In genomic region chr19:18379803-18380747, GRCh38 we compare ENCODE assay signal across 9 cellular contexts. TPM values are rescaled to one million over a fixed set of nuclear protein-coding genes. Genes with fewer than 3 reads are reported as not detected.
DNase-seq lines count a peak whose midpoint lies in the region; ATAC-seq, FAIRE-seq and TF ChIP-seq lines count a peak whose summit lies in the region.
"Had no signal": no experiment of that assay in that cellular context is flagged by ENCODE, and none has a peak within 500 bp of the region (broad histone marks: within the 10 kb centered on the region; RNA-seq: fewer than 3 reads in every experiment).

No MANE protein-coding gene starts in this region.

- no peak for TF ChIP-seq CTCF in HCT116 (IDR thresholded peaks at IDR 0.05 in 2 of 3, conservative IDR thresholded peaks at IDR 0.05 in 1 of 3; ENCODE audit: borderline replicate concordance in 1 of 3, insufficient read depth in 1 of 3, low read depth in 2 of 3, low read length in 2 of 3)
- no peak for TF ChIP-seq CTCF in heart left ventricle (IDR thresholded peaks at IDR 0.05)
- no peak for TF ChIP-seq CTCF in glutamatergic neuron (IDR thresholded peaks at IDR 0.05; ENCODE audit: partially characterized antibody, unreplicated experiment)

- H3K27me3 ChIP-seq in HCT116 (ENCODE audit: insufficient read depth, low read length) (no peaks in the 10 kb centered on the region), SJCRH30 (no peaks in the 10 kb centered on the region), heart left ventricle (no peaks in the 10 kb centered on the region), small intestine (ENCODE audit: control insufficient read depth in 2 of 2, insufficient read depth in 2 of 2, low read length in 2 of 2) (no peaks in the 10 kb centered on the region)

- H3K4me3 ChIP-seq in HCT116 (replicated peaks in 1 of 2; ENCODE audit: low read depth in 1 of 2, low read length in 2 of 2) (peak overlapping the region in 1 of 2 experiments; percentile 7; a peak in 1 of 4 replicates), SJCRH30 (no peak overlapping the region), heart left ventricle (no peak overlapping the region), small intestine (ENCODE audit: low read depth in 1 of 2, low read length in 2 of 2) (no peak overlapping the region)

- H3K36me3 Mint-ChIP-seq in glutamatergic neuron (ENCODE audit: unreplicated experiment), result no peaks in the 10 kb centered on the region

- peak overlapping the region; percentile 2 for H2AFZ ChIP-seq in HCT116 (ENCODE audit: low read depth, low read length, poor library complexity, severe bottlenecking)

- peaks cover 3% of the 10 kb centered on the region for H3K4me1 Mint-ChIP-seq in glutamatergic neuron (ENCODE audit: low read depth, unreplicated experiment)

- H3K9ac ChIP-seq in HCT116 (ENCODE audit: low read length), result peak overlapping the region; percentile 44

- CTCF ChIA-PET in HCT116 (lab: Charles Lee), result interaction anchor here (0.9 to 1.8 kb wide), 6 partner anchors 8 to 100 kb away, joined by 3 to 8 read pairs (median 4); no protein-coding TSS in a partner anchor

- H3K79me2 ChIP-seq in HCT116 (ENCODE audit: insufficient read depth, low read length), result no peaks in the 10 kb centered on the region

- H3K9me3 ChIP-seq in HCT116 (ENCODE audit: control insufficient read depth in 1 of 2, insufficient read depth in 1 of 2, low read depth in 1 of 2, low read length in 2 of 2), result no peaks in the 10 kb centered on the region
- H3K9me3 ChIP-seq in SJCRH30 (replicated peaks), result no peaks in the 10 kb centered on the region
- H3K9me3 ChIP-seq in heart left ventricle, result no peaks in the 10 kb centered on the region
- H3K9me3 ChIP-seq in small intestine (ENCODE audit: control insufficient read depth, low read depth), result no peaks in the 10 kb centered on the region

- POLR2A ChIA-PET in HCT116 (lab: Charles Lee), result interaction anchor here (0.6 to 4.8 kb wide), 14 partner anchors 11 to 105 kb away, joined by 3 to 46 read pairs (median 4); partner anchors contain the start of gene JUND

- no peak for TF ChIP-seq POLR2A in HCT116 (IDR thresholded peaks at IDR 0.05; ENCODE audit: borderline replicate concordance, extremely low read depth, insufficient read depth, insufficient read length)
- TF ChIP-seq POLR2A in heart left ventricle (IDR thresholded peaks at IDR 0.05), result no peak

- no peak for TF ChIP-seq RAD21 in HCT116 (IDR thresholded peaks at IDR 0.05; ENCODE audit: low read depth)

- H3K4me3 Mint-ChIP-seq in glutamatergic neuron (ENCODE audit: unreplicated experiment), result no peak overlapping the region

- peaks cover 4% of the 10 kb centered on the region for H3K9me3 Mint-ChIP-seq in glutamatergic neuron (ENCODE audit: unreplicated experiment)

- ATAC-seq in HCT116, result peak; percentile 84
- peak; percentile 79 to 93 (median 89) for ATAC-seq in heart left ventricle
- no peak for ATAC-seq in GM19328 (IDR thresholded peaks at IDR 0.05; ENCODE audit: unreplicated experiment)

- no peak for FAIRE-seq in small intestine (lab: Jason Lieb, UNC)
- FAIRE-seq: endothelial cell of umbilical vein had no signal

- RAD21 ChIA-PET in HCT116 (lab: Charles Lee; ENCODE audit: low non-redundant PET in 1 of 2, low total read pairs in 2 of 2, uncharacterized antibody in 2 of 2, unreplicated experiment in 2 of 2), result interaction anchor here in 1 of 2 experiments (0.7 kb wide), 1 partner anchor 87 kb away, joined by 3 read pairs; no protein-coding TSS in a partner anchor

- H3K36me3 ChIP-seq in HCT116 (ENCODE audit: control insufficient read depth in 1 of 2, insufficient read depth in 2 of 2, low read length in 2 of 2), result no peaks in the 10 kb centered on the region
- no peaks in the 10 kb centered on the region for H3K36me3 ChIP-seq in SJCRH30
- H3K36me3 ChIP-seq in heart left ventricle, result no peaks in the 10 kb centered on the region
- H3K36me3 ChIP-seq in small intestine (ENCODE audit: control insufficient read depth in 2 of 2, insufficient read depth in 2 of 2, low read length in 2 of 2), result no peaks in the 10 kb centered on the region

- DNase-seq in HCT116 (ENCODE audit: low read depth, low spot score), result peak; percentile 93
- peak; percentile 71 to 72 for DNase-seq in SJCRH30
- DNase-seq in heart left ventricle, result peak; percentile 85 to 92 (median 87)
- DNase-seq in small intestine, result peak; percentile 59
- no peak for DNase-seq in UCSD-AML1 (lab: John Stamatoyannopoulos, UW; ENCODE audit: unreplicated experiment)
- no peak for DNase-seq in glutamatergic neuron
- no peak for DNase-seq in activated naive CD4-positive, alpha-beta T cell treated with Interleukin-2 at 50 U/mL for 16 hours

- BruUV-seq in HCT116 (replicated peaks; lab: Mats Ljungman, UMichigan), result TSS peak; percentile 88

- intact Hi-C loops in HCT116 (cut with micrococcal nuclease), result no loop called here
- intact Hi-C loops in heart left ventricle (cut with DNase I), result loop anchor here in 1 of 10 donors (10.0 kb wide), 1 partner anchor 105 kb away; the partner anchor contains the start of gene IQCN

- peaks cover 90% of the 10 kb centered on the region in 2 experiments for H3K4me1 ChIP-seq in HCT116 (ENCODE audit: control insufficient read depth in 1 of 2, insufficient read depth in 2 of 2, low read length in 2 of 2)
- peaks cover 23% of the 10 kb centered on the region for H3K4me1 ChIP-seq in SJCRH30
- peaks cover 0 to 25% (median 11%) of the 10 kb centered on the region in 12 donors for H3K4me1 ChIP-seq in heart left ventricle
- H3K4me1 ChIP-seq in small intestine (ENCODE audit: control insufficient read depth in 2 of 2, insufficient read depth in 1 of 2, low read depth in 1 of 2, low read length in 1 of 2), result peaks cover 0 to under 1% of the 10 kb centered on the region in 2 donors

- H3K27me3 Mint-ChIP-seq in glutamatergic neuron (ENCODE audit: unreplicated experiment), result no peaks in the 10 kb centered on the region

- H4K20me1 ChIP-seq in HCT116 (ENCODE audit: insufficient read depth), result no peaks in the 10 kb centered on the region

- WGBS in heart left ventricle, 4 donors, result 38 to 48% (median 41%) methylated on average over 22 of the region's 22 CpGs
- WGBS in small intestine, 3 donors, result 18 to 35% (median 28%) methylated on average over 22 of the region's 22 CpGs

- H3K27ac ChIP-seq in HCT116 (ENCODE audit: low read depth, low read length) (peak overlapping the region; percentile 83), SJCRH30 (no peak overlapping the region), heart left ventricle (peak overlapping the region; percentile 3 to 85 (median 66)), small intestine (ENCODE audit: low read depth in 1 of 2, low read length in 1 of 2) (peak overlapping the region in 1 of 2 donors; percentile 42)

- no peaks in the 10 kb centered on the region for H3K9me2 ChIP-seq in HCT116 (ENCODE audit: insufficient read depth)

- H3K4me2 ChIP-seq in HCT116 (ENCODE audit: low read length), result peak overlapping the region; percentile 70

- H3K27ac Mint-ChIP-seq in glutamatergic neuron (ENCODE audit: unreplicated experiment), result no peak overlapping the region

RNA-seq across cellular contexts. Expression of gene GDF15, which starts 5.9 kb away (rescaled TPM):
- total RNA-seq in HCT116 (2021; ENCODE audit: unreplicated experiment) (425 TPM), heart left ventricle (1 to 10 TPM in 4 of 9 donors, under 1 TPM in 5; 0.69 to 5.7 (median 0.99) TPM), glutamatergic neuron (ENCODE audit: unreplicated experiment) (8.9 TPM)
- 480 and 583 TPM in 2 replicates for polyA plus RNA-seq in HCT116 (2012)
- total RNA-seq in SJCRH30 (2014; rRNA removed; shearing (Covaris generic)), result 17.5 and 27.1 TPM in 2 replicates
- polyA plus RNA-seq in heart left ventricle (under 1 TPM; 0.33 to 0.50 TPM), small intestine (10 to 100 TPM in 2 of 3 donors, 1 to 10 TPM in 1; 4.5 to 27.5 (median 12.7) TPM)

RNA-seq across cellular contexts. Expression of gene LRRC25, which starts 17.3 kb away (rescaled TPM):
- total RNA-seq in HCT116 (2021; ENCODE audit: unreplicated experiment) (0.12 TPM), heart left ventricle (10 to 100 TPM in 2 of 9 donors, 1 to 10 TPM in 6, under 1 TPM in 1; 0.83 to 33.0 (median 3.1) TPM), glutamatergic neuron (ENCODE audit: unreplicated experiment) (not detected)
- not detected in 2 replicates for polyA plus RNA-seq in HCT116 (2012)
- not detected in 2 replicates for total RNA-seq in SJCRH30 (2014; rRNA removed; shearing (Covaris generic))
- polyA plus RNA-seq in heart left ventricle (1 to 10 TPM in 1 of 2 donors, under 1 TPM in 1; 0.88 to 2.8 TPM), small intestine (1 to 10 TPM in 2 of 3 donors, under 1 TPM in 1; 0.89 to 5.1 (median 3.2) TPM)
- total RNA-seq: endothelial cell of umbilical vein had no signal
- polyA plus RNA-seq: endothelial cell of umbilical vein had no signal

RNA-seq across cellular contexts. Expression of gene SSBP4, which starts 39.1 kb away (rescaled TPM):
- 164 TPM for total RNA-seq in HCT116 (2021; ENCODE audit: unreplicated experiment)
- 55.6 and 64.2 TPM in 2 replicates for polyA plus RNA-seq in HCT116 (2012)
- total RNA-seq in SJCRH30 (2014; rRNA removed; shearing (Covaris generic)), result 63.0 and 73.0 TPM in 2 replicates
- 10 to 100 TPM; 23.5 to 89.8 (median 29.4) TPM for total RNA-seq in heart left ventricle
- polyA plus RNA-seq in heart left ventricle, result 10 to 100 TPM; 29.1 to 37.3 TPM
- 10 to 100 TPM; 15.9 to 51.7 (median 36.7) TPM for polyA plus RNA-seq in small intestine
- 177 TPM for total RNA-seq in glutamatergic neuron (ENCODE audit: unreplicated experiment)

RNA-seq across cellular contexts. Expression of gene PGPEP1, which starts 39.7 kb away (rescaled TPM):
- 30.9 TPM for total RNA-seq in HCT116 (2021; ENCODE audit: unreplicated experiment)
- polyA plus RNA-seq in HCT116 (2012), result 22.4 and 23.8 TPM in 2 replicates
- total RNA-seq in SJCRH30 (2014; rRNA removed; shearing (Covaris generic)), result 8.7 and 11.7 TPM in 2 replicates
- 10 to 100 TPM; 22.5 to 58.6 (median 44.6) TPM for total RNA-seq in heart left ventricle
- 10 to 100 TPM; 26.7 to 31.8 TPM for polyA plus RNA-seq in heart left ventricle
- polyA plus RNA-seq in small intestine, result 10 to 100 TPM; 29.1 to 47.0 (median 30.3) TPM
- 25.6 TPM for total RNA-seq in glutamatergic neuron (ENCODE audit: unreplicated experiment)

RNA-seq across cellular contexts. Expression of gene LSM4, which starts 57.2 kb away (rescaled TPM):
- total RNA-seq in HCT116 (2021; ENCODE audit: unreplicated experiment) (400 TPM), heart left ventricle (100 to 1,000 TPM in 5 of 9 donors, 10 to 100 TPM in 4; 65.8 to 167 (median 101) TPM), glutamatergic neuron (ENCODE audit: unreplicated experiment) (137 TPM)
- 263 and 315 TPM in 2 replicates for polyA plus RNA-seq in HCT116 (2012)
- 378 and 427 TPM in 2 replicates for total RNA-seq in SJCRH30 (2014; rRNA removed; shearing (Covaris generic))
- polyA plus RNA-seq in heart left ventricle (100 to 1,000 TPM; 127 to 171 TPM), small intestine (100 to 1,000 TPM; 166 to 269 (median 206) TPM)

Comparison
In these comparisons a context has a peak if more than half of its experiments do, and no peak if none do; other contexts are left out.
1. DNase-seq: peak in HCT116 (single experiment), SJCRH30 (2 of 2), heart left ventricle (5 of 5) and small intestine (single experiment); none in UCSD-AML1 (single experiment), glutamatergic neuron (single experiment) and activated naive CD4-positive, alpha-beta T cell treated with Interleukin-2 at 50 U/mL for 16 hours (single experiment).
2. RNA of gene GDF15, which starts 5.9 kb away (total RNA-seq): 425 TPM in HCT116 (single experiment); 17.5 to 27.1 TPM in SJCRH30, 8.9 TPM in glutamatergic neuron (single experiment) and 0.69 to 5.7 TPM in heart left ventricle; every median in the first group is over 10 times any median in the second.